ENCODE assay signal across 23 cellular contexts in the genomic region with DNA sequence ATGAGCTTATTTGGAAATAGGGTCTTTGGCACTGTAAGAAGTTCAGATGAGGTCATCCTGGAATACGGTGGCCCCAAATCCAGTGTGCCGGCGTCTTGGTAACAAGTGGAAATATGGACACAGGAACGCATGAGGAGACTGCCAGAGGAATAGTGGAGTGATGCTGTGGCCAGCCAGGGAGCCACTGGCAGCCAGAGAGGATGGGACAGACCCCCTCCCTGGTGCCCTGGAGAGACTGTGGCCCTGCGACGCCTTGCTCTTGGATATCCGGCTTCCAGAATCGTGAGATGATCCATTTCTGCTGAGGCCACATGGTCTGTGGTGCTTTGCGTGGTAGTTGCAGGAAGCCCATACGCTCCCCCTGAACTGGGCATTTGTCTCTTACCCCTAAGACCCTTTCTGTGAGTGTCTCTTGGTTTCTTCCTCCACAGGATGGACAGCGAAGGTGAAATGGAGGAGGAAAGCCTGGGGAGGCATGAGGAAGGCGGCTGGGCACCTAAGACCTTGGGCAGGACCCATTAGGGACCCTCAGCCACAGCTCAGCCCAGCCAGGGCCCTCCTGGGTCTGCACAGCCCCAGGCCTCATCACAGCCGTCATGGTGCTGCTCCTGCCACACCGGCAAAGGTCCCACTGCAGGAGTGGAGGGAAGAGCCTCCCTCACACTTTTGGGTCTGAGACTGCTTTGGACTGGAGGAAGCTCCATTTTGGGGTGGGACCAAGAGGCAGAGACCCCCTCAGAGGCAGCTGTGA.
"Had no signal": no experiment of that assay in that cellular context is flagged by ENCODE, and none has a peak within 500 bp of the region (broad histone marks: within the 10 kb centered on the region; RNA-seq: fewer than 3 reads in every experiment).

No MANE protein-coding gene starts in this region.

- H3K27ac Mint-ChIP-seq: effector memory CD8-positive, alpha-beta T cell; naive thymus-derived CD4-positive, alpha-beta T cell had no signal

- H3K4me1 ChIP-seq: parathyroid adenoma, prostate gland, right atrium auricular region, stomach, upper lobe of left lung had no signal

- H3K27ac ChIP-seq: parathyroid adenoma, prostate gland, right atrium auricular region, stomach, thoracic aorta, tibial nerve, upper lobe of left lung had no signal

- DNase-seq: cerebellar nuclear complex; cortex of kidney; effector memory CD8-positive, alpha-beta T cell; erythroblast; mammary epithelial cell; mesendoderm; midbrain; naive thymus-derived CD4-positive, alpha-beta T cell; occipital lobe; small intestine; stimulated activated CD4-positive, alpha-beta T cell treated with anti-CD3 and anti-CD28 coated beads, Interleukin-12 subunit alpha, Interleukin-12 subunit beta, amount 100 ng/mL, for 4 hours; stimulated activated CD4-positive, alpha-beta T cell treated with anti-CD3 and anti-CD28 coated beads, Interleukin-1b, Interleukin-23, amount 100 ng/mL, for 48 hours; stimulated activated CD4-positive, alpha-beta T cell treated with anti-CD3 and anti-CD28 coated beads, Interleukin-4, amount 100 ng/mL, for 1 hour; stimulated activated CD8-positive, alpha-beta memory T cell treated with anti-CD3 and anti-CD28 coated beads, Interleukin-4, amount 100 ng/mL, for 48 hours; stimulated activated naive CD4-positive, alpha-beta T cell; stomach; upper lobe of left lung had no signal

- H3K27me3 ChIP-seq: right atrium auricular region had no signal

- H3K4me3 ChIP-seq: prostate gland, right atrium auricular region, stomach, thoracic aorta, tibial nerve, upper lobe of left lung had no signal

- H3K9me3 ChIP-seq: prostate gland, right atrium auricular region, stomach, thoracic aorta, tibial nerve, upper lobe of left lung had no signal

- H3K36me3 ChIP-seq: prostate gland, right atrium auricular region, stomach, thoracic aorta, tibial nerve, upper lobe of left lung had no signal

- H3K4me1 Mint-ChIP-seq: naive thymus-derived CD4-positive, alpha-beta T cell had no signal

- ATAC-seq: effector memory CD8-positive, alpha-beta T cell; left lobe of liver; naive thymus-derived CD4-positive, alpha-beta T cell had no signal

- H3K36me3 Mint-ChIP-seq: naive thymus-derived CD4-positive, alpha-beta T cell had no signal

- H3K4me3 Mint-ChIP-seq: effector memory CD8-positive, alpha-beta T cell; naive thymus-derived CD4-positive, alpha-beta T cell had no signal
